ENCODE assay signal across 25 cellular contexts in genomic region chr2:168047291-168047690, GRCh38.
DNase-seq lines count a peak whose midpoint lies in the region; ATAC-seq, FAIRE-seq and TF ChIP-seq lines count a peak whose summit lies in the region.
"Had no signal": no experiment of that assay in that cellular context is flagged by ENCODE, and none has a peak within 500 bp of the region (broad histone marks: within the 10 kb centered on the region; RNA-seq: fewer than 3 reads in every experiment).

No MANE protein-coding gene starts in this region.

- intact Hi-C loops in HepG2 (cut with micrococcal nuclease; ENCODE audit: unreplicated experiment) (no loop called here), right lobe of liver (cut with DNase I) (no loop called here)
- intact Hi-C loops in activated T-helper 2 cell treated with anti-CD3 and anti-CD28 coated beads, Interferon-gamma antibody, Interleukin-2, Interleukin-4, amounts not matched to agents 10 μg/mL and 5 μg/mL and 100 μg/mL, durations not matched to agents 14 hours and 24 hours and 36 hours (cut with micrococcal nuclease) = no loop called here

- no peaks in the 10 kb centered on the region for H4K20me1 ChIP-seq in HepG2 (ENCODE audit: insufficient read depth, low read length)
- H4K20me1 ChIP-seq: BLaER1 treated with 17β-estradiol and CSF1 and Interleukin-3, amounts not matched to agents 10 nM and 100 nM had no signal

- H3K4me1 Mint-ChIP-seq in nephron = peaks cover 19% of the 10 kb centered on the region
- H3K4me1 Mint-ChIP-seq in activated T-helper 2 cell treated with anti-CD3 and anti-CD28 coated beads, Interferon-gamma antibody, Interleukin-2, Interleukin-4, amounts not matched to agents 10 μg/mL and 5 μg/mL and 100 μg/mL, durations not matched to agents 14 hours and 24 hours and 36 hours (ENCODE audit: low read depth) = peaks cover 18% of the 10 kb centered on the region

- ATAC-seq in HepG2 (peak; percentile 51), right lobe of liver (no peak), GM21381 (IDR thresholded peaks at IDR 0.05; ENCODE audit: unreplicated experiment) (no peak)
- ATAC-seq: GM12878, GM23338, HCT116 had no signal

- H3K4me1 ChIP-seq in HepG2 (ENCODE audit: insufficient read depth, low read length) (peaks cover 24% of the 10 kb centered on the region), right lobe of liver (no peaks in the 10 kb centered on the region)

- H3K4me3 ChIP-seq in HepG2 (replicated peaks in 1 of 3; ENCODE audit: insufficient read depth in 1 of 3, low read depth in 2 of 3, low read length in 3 of 3) = no peak overlapping the region
- H3K4me3 ChIP-seq in right lobe of liver = no peak overlapping the region
- H3K4me3 ChIP-seq: BLaER1 treated with 17β-estradiol and CSF1 and Interleukin-3, amounts not matched to agents 10 nM and 100 nM; GM12878; GM23338 had no signal

- H3K27ac Mint-ChIP-seq in nephron = peak overlapping the region; percentile 67 to 94 (median 71)
- no peak overlapping the region for H3K27ac Mint-ChIP-seq in activated T-helper 2 cell treated with anti-CD3 and anti-CD28 coated beads, Interferon-gamma antibody, Interleukin-2, Interleukin-4, amounts not matched to agents 10 μg/mL and 5 μg/mL and 100 μg/mL, durations not matched to agents 14 hours and 24 hours and 36 hours
- H3K27ac Mint-ChIP-seq: B cell; CD4-positive, alpha-beta T cell; GM23338 had no signal

- H3K9me3 ChIP-seq in HepG2 (ENCODE audit: low read length) (no peaks in the 10 kb centered on the region), right lobe of liver (no peaks in the 10 kb centered on the region)

- no peaks in the 10 kb centered on the region for H3K9me3 Mint-ChIP-seq in nephron
- H3K9me3 Mint-ChIP-seq in activated T-helper 2 cell treated with anti-CD3 and anti-CD28 coated beads, Interferon-gamma antibody, Interleukin-2, Interleukin-4, amounts not matched to agents 10 μg/mL and 5 μg/mL and 100 μg/mL, durations not matched to agents 14 hours and 24 hours and 36 hours = no peaks in the 10 kb centered on the region
- H3K9me3 Mint-ChIP-seq: CD14-positive monocyte; CD4-positive, alpha-beta T cell; CD8-positive, alpha-beta memory T cell; GM23338; H9 had no signal

- TF ChIP-seq EP300 in HepG2 (IDR thresholded peaks at IDR 0.05; ENCODE audit: low read depth in 2 of 2, low read length in 2 of 2) = no peak
- no peak for TF ChIP-seq EP300 in HepG2 (CRISPR knock-in tag; IDR thresholded peaks at IDR 0.05; ENCODE audit: borderline replicate concordance)

- DNase-seq in HepG2 (ENCODE audit: low spot score) = peak; percentile 34
- no peak for DNase-seq in right lobe of liver
- DNase-seq in left kidney (ENCODE audit: low read depth, low spot score) = peak; percentile 47
- no peak for DNase-seq in activated T-helper 2 cell treated with anti-CD3 and anti-CD28 coated beads, Interferon-gamma antibody, Interleukin-2, Interleukin-4, amounts not matched to agents 10 μg/mL and 5 μg/mL and 100 μg/mL, durations not matched to agents 14 hours and 24 hours and 36 hours (ENCODE audit: low spot score)
- no peak for DNase-seq in mesenteric fat pad (ENCODE audit: low spot score)
- no peak for DNase-seq in NCI-H82 treated with DMSO at 0.1 percent for 48 hours (lab: John Stamatoyannopoulos, UW; ENCODE audit: unreplicated experiment)
- DNase-seq: CD4-positive, alpha-beta T cell; CD8-positive, alpha-beta memory T cell; DMS 273 treated with DMSO at 0.1 percent for 48 hours; DMS79; EL; GDM1; H9 had no signal

- H3K36me3 ChIP-seq in HepG2 (replicated peaks in 1 of 2; ENCODE audit: control insufficient read depth in 1 of 2, insufficient read depth in 2 of 2, low read length in 2 of 2) = peaks cover 2 to 13% of the 10 kb centered on the region in 2 experiments; a peak in 3 of 5 replicates
- H3K36me3 ChIP-seq in right lobe of liver = no peaks in the 10 kb centered on the region

- H3K79me2 ChIP-seq in HepG2 (ENCODE audit: insufficient read depth, low read length) = no peaks in the 10 kb centered on the region

- H3K4me2 ChIP-seq in HepG2 (ENCODE audit: low read depth, low read length) = no peak overlapping the region
- H3K4me2 ChIP-seq: GM23338 had no signal

- H3K27ac ChIP-seq in HepG2 (ENCODE audit: extremely low read length, insufficient read depth, low read length) = no peak overlapping the region
- no peak overlapping the region for H3K27ac ChIP-seq in right lobe of liver
- H3K27ac ChIP-seq: 22Rv1; BLaER1 treated with 17β-estradiol and CSF1 and Interleukin-3, amounts not matched to agents 10 nM and 100 nM had no signal

- no peaks in the 10 kb centered on the region for H3K27me3 Mint-ChIP-seq in nephron (ENCODE audit: low read depth)
- no peaks in the 10 kb centered on the region for H3K27me3 Mint-ChIP-seq in activated T-helper 2 cell treated with anti-CD3 and anti-CD28 coated beads, Interferon-gamma antibody, Interleukin-2, Interleukin-4, amounts not matched to agents 10 μg/mL and 5 μg/mL and 100 μg/mL, durations not matched to agents 14 hours and 24 hours and 36 hours (ENCODE audit: low read depth)
- H3K27me3 Mint-ChIP-seq: B cell; CD4-positive, alpha-beta T cell; CD8-positive, alpha-beta memory T cell had no signal

- no peaks in the 10 kb centered on the region for H3K27me3 ChIP-seq in HepG2 (ENCODE audit: control insufficient read depth in 1 of 2, insufficient read depth in 2 of 2, low read length in 2 of 2)
- no peaks in the 10 kb centered on the region for H3K27me3 ChIP-seq in right lobe of liver
- H3K27me3 ChIP-seq: BLaER1 treated with 17β-estradiol and CSF1 and Interleukin-3, amounts not matched to agents 10 nM and 100 nM had no signal

- peaks cover 18% of the 10 kb centered on the region for H3K36me3 Mint-ChIP-seq in nephron (ENCODE audit: low read depth)
- peaks cover 31% of the 10 kb centered on the region for H3K36me3 Mint-ChIP-seq in activated T-helper 2 cell treated with anti-CD3 and anti-CD28 coated beads, Interferon-gamma antibody, Interleukin-2, Interleukin-4, amounts not matched to agents 10 μg/mL and 5 μg/mL and 100 μg/mL, durations not matched to agents 14 hours and 24 hours and 36 hours (ENCODE audit: low read depth)

- H3K9ac ChIP-seq in HepG2 (ENCODE audit: insufficient read depth, low read depth, low read length) = no peak overlapping the region
- H3K9ac ChIP-seq: BLaER1 treated with 17β-estradiol and CSF1 and Interleukin-3, amounts not matched to agents 10 nM and 100 nM had no signal

- H3K4me3 Mint-ChIP-seq in nephron = no peak overlapping the region
- no peak overlapping the region for H3K4me3 Mint-ChIP-seq in activated T-helper 2 cell treated with anti-CD3 and anti-CD28 coated beads, Interferon-gamma antibody, Interleukin-2, Interleukin-4, amounts not matched to agents 10 μg/mL and 5 μg/mL and 100 μg/mL, durations not matched to agents 14 hours and 24 hours and 36 hours (ENCODE audit: low read depth)
- H3K4me3 Mint-ChIP-seq: B cell; CD14-positive monocyte; CD4-positive, alpha-beta T cell; CD8-positive, alpha-beta memory T cell; GM23338; H9 had no signal

- no peak for TF ChIP-seq CTCF in HepG2 (CRISPR knock-in tag; IDR thresholded peaks at IDR 0.05)
- no peak for TF ChIP-seq CTCF in right lobe of liver (IDR thresholded peaks at IDR 0.05)
- no peak for TF ChIP-seq CTCF in nephron (IDR thresholded peaks at IDR 0.05; ENCODE audit: unreplicated experiment in 3 of 3)

- no peak overlapping the region for H2AFZ ChIP-seq in HepG2 (ENCODE audit: low read length)
- H2AFZ ChIP-seq: GM23338 had no signal

- FAIRE-seq in HepG2 (lab: Jason Lieb, UNC) = peak; percentile 43
- FAIRE-seq: A204.1, D721Med, GM12878, GM19239 had no signal

- in situ Hi-C loops in HepG2 (cut with HindIII; ENCODE audit: extremely low pct_ligation_motif_present, low pct_unique_long_range_greater_than_20kb) = no loop called here

- 54% methylated on average over 3 of the region's 3 CpGs for WGBS in HepG2 (ENCODE audit: low lambda C conversion rate)
- 43% methylated on average over 3 of the region's 3 CpGs for WGBS in right lobe of liver (ENCODE audit: insufficient coverage, low coverage, low lambda C conversion rate, missing lambda C conversion rate)

- no peak for TF ChIP-seq POLR2A in HepG2 (IDR thresholded peaks at IDR 0.05; ENCODE audit: insufficient read depth in 1 of 2, low read depth in 2 of 2, low read length in 2 of 2)
- no peak for TF ChIP-seq POLR2A in right lobe of liver (IDR thresholded peaks at IDR 0.05)

- CTCF ChIA-PET in HepG2 (lab: Yijun Ruan, JAX; ENCODE audit: low intra/inter-chr PET ratio, low total read pairs) = no interaction called here

- POLR2A ChIA-PET in HepG2 (lab: Yijun Ruan, JAX) = no interaction called here

- no TSS peak for BruUV-seq in HepG2 (replicated peaks; lab: Mats Ljungman, UMichigan)

- TF ChIP-seq RAD21 in HepG2 (CRISPR knock-in tag; IDR thresholded peaks at IDR 0.05) = no peak

TF ChIP-seq in HepG2, 621 proteins besides CTCF, POLR2A, EP300 and RAD21 (continues in another document):
- TF ChIP-seq ZNF441 (CRISPR knock-in tag; IDR thresholded peaks at IDR 0.05; ENCODE audit: borderline replicate concordance) (no peak), ELF3 (CRISPR knock-in tag; IDR thresholded peaks at IDR 0.05) (no peak), PCBP2 (optimal IDR thresholded peaks at IDR 0.05; ENCODE audit: low read depth, low read length, poor library complexity, severe bottlenecking) (no peak), ZNF549 (CRISPR knock-in tag; IDR thresholded peaks at IDR 0.05) (no peak), CEBPG (CRISPR knock-in tag; IDR thresholded peaks at IDR 0.05) (no peak), GFI1 (CRISPR knock-in tag; IDR thresholded peaks at IDR 0.05; ENCODE audit: borderline replicate concordance) (no peak), ZBTB26 (CRISPR knock-in tag; IDR thresholded peaks at IDR 0.05; ENCODE audit: borderline replicate concordance) (0 out of 2 replicates have a peak, but pooled peaks have one; percentile 55), ZMYM4 (CRISPR knock-in tag; IDR thresholded peaks at IDR 0.05) (peak; percentile 78)

Comparison
In these comparisons a context has a peak if more than half of its experiments do, and no peak if none do; other contexts are left out.
1. DNase-seq: peak in HepG2 (single experiment) and left kidney (single experiment); none in right lobe of liver (0 of 3), activated T-helper 2 cell treated with anti-CD3 and anti-CD28 coated beads, Interferon-gamma antibody, Interleukin-2, Interleukin-4, amounts not matched to agents 10 μg/mL and 5 μg/mL and 100 μg/mL, durations not matched to agents 14 hours and 24 hours and 36 hours (single experiment), mesenteric fat pad (single experiment) and NCI-H82 treated with DMSO at 0.1 percent for 48 hours (single experiment).